ENCODE assay signal across 16 cellular contexts in the genomic region with DNA sequence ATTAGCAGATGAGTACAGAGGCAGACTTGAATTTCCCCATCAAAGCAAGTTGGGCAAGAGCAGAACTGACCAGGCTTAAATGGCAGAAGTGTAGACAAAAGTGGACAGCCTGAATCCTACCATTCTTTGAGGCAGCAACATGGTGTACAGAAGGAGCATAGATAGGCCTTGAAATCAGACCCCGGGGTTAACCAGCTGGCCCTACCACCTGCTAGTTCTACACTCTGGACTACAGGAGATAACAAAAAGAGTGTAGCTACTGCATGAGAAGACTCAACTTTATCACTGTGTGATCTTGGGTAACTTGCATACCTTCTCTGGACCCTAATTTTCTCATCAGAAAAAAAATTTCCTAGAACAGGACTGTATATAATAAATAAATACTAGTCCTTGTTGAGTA.
DNase-seq lines count a peak whose midpoint lies in the region; ATAC-seq, FAIRE-seq and TF ChIP-seq lines count a peak whose summit lies in the region.
"Had no signal": no experiment of that assay in that cellular context is flagged by ENCODE, and none has a peak within 500 bp of the region (broad histone marks: within the 10 kb centered on the region; RNA-seq: fewer than 3 reads in every experiment).

No MANE protein-coding gene starts in this region.

- H3K27me3 ChIP-seq in GM23338 (ENCODE audit: insufficient read depth): no peaks in the 10 kb centered on the region
- H3K27me3 ChIP-seq in naive thymus-derived CD4-positive, alpha-beta T cell (ENCODE audit: control insufficient read depth in 2 of 2, insufficient read depth in 2 of 2, low read length in 2 of 2): no peaks in the 10 kb centered on the region
- H3K27me3 ChIP-seq in colonic mucosa: no peaks in the 10 kb centered on the region
- H3K27me3 ChIP-seq: BE2C had no signal

- H3K9ac ChIP-seq in colonic mucosa (ENCODE audit: low read depth in 2 of 2, low read length in 2 of 2): no peak overlapping the region

- H3K4me1 ChIP-seq in GM23338 (ENCODE audit: insufficient read depth): peaks cover 19% of the 10 kb centered on the region
- no peaks in the 10 kb centered on the region for H3K4me1 ChIP-seq in naive thymus-derived CD4-positive, alpha-beta T cell (ENCODE audit: control insufficient read depth in 2 of 2, insufficient read depth in 2 of 2, low read length in 2 of 2)
- no peaks in the 10 kb centered on the region for H3K4me1 ChIP-seq in colonic mucosa

- peaks cover 23% of the 10 kb centered on the region for H3K4me1 Mint-ChIP-seq in GM23338
- peaks cover 0 to 3% (median 0%) of the 10 kb centered on the region in 7 donors for H3K4me1 Mint-ChIP-seq in naive thymus-derived CD4-positive, alpha-beta T cell

- H3K9me3 ChIP-seq in naive thymus-derived CD4-positive, alpha-beta T cell (ENCODE audit: control insufficient read depth in 2 of 3, low read length in 3 of 3): no peaks in the 10 kb centered on the region
- no peaks in the 10 kb centered on the region for H3K9me3 ChIP-seq in colonic mucosa
- H3K9me3 ChIP-seq: BE2C had no signal

- no peaks in the 10 kb centered on the region for H3F3A ChIP-seq in GM23338 (replicated peaks; ENCODE audit: low read depth)

- H3K4me3 ChIP-seq in GM23338 (no peak overlapping the region), colonic mucosa (no peak overlapping the region)
- no peak overlapping the region for H3K4me3 ChIP-seq in naive thymus-derived CD4-positive, alpha-beta T cell (ENCODE audit: low read length)

- H3K36me3 Mint-ChIP-seq in GM23338 (ENCODE audit: low read depth): no peaks in the 10 kb centered on the region
- no peaks in the 10 kb centered on the region for H3K36me3 Mint-ChIP-seq in naive thymus-derived CD4-positive, alpha-beta T cell

- H4K20me1 ChIP-seq in GM23338 (replicated peaks; ENCODE audit: insufficient read depth): no peaks in the 10 kb centered on the region

- DNase-seq in DMS 273 (lab: John Stamatoyannopoulos, UW; ENCODE audit: unreplicated experiment): peak; percentile 38
- no peak for DNase-seq in GM23338 (ENCODE audit: low spot score)
- peak; percentile 44 for DNase-seq in NOMO-1 treated with dmso at 0.1 percent for 144 hours (lab: John Stamatoyannopoulos, UW; ENCODE audit: unreplicated experiment)
- no peak for DNase-seq in naive thymus-derived CD4-positive, alpha-beta T cell
- no peak for DNase-seq in NCI-H526 treated with DMSO at 0.1 percent for 48 hours (lab: John Stamatoyannopoulos, UW)
- DNase-seq in colonic mucosa: no peak
- no peak for DNase-seq in frontal cortex (ENCODE audit: low spot score in 2 of 2)
- DNase-seq: BE2C, COR-L47, DMS53, GOT3, NCI-H1092 treated with DMSO at 0.1 percent for 48 hours, NCI-H187 treated with DMSO at 0.1 percent for 48 hours, NCI-H510A had no signal

- H2AFZ ChIP-seq in GM23338: no peak overlapping the region

- no peak for ATAC-seq in GM23338
- ATAC-seq in naive thymus-derived CD4-positive, alpha-beta T cell: peak; percentile 51

- no peak overlapping the region; the same call in 1 of the 2 replicates for H3K27ac Mint-ChIP-seq in GM23338
- no peak overlapping the region for H3K27ac Mint-ChIP-seq in naive thymus-derived CD4-positive, alpha-beta T cell
- H3K27ac Mint-ChIP-seq: T-helper 1 cell treated with Interleukin-12 subunit alpha and Interleukin-12 subunit beta and Interleukin-4 antibody, amounts not matched to agents 30 μg/mL and 1 μg/mL, for 36 hours had no signal

- no peaks in the 10 kb centered on the region for H3K9me3 Mint-ChIP-seq in GM23338
- peaks cover 0 to 7% (median 0%) of the 10 kb centered on the region in 11 donors for H3K9me3 Mint-ChIP-seq in naive thymus-derived CD4-positive, alpha-beta T cell
- H3K9me3 Mint-ChIP-seq: T-helper 1 cell treated with Interleukin-12 subunit alpha and Interleukin-12 subunit beta and Interleukin-4 antibody, amounts not matched to agents 30 μg/mL and 1 μg/mL, for 36 hours had no signal

- H3K27me3 Mint-ChIP-seq in GM23338 (ENCODE audit: insufficient read depth, low read depth, poor library complexity): no peaks in the 10 kb centered on the region
- H3K27me3 Mint-ChIP-seq in naive thymus-derived CD4-positive, alpha-beta T cell: peaks cover 0 to 15% (median 5%) of the 10 kb centered on the region in 5 donors

- H3K27ac ChIP-seq in GM23338 (ENCODE audit: low read depth) (no peak overlapping the region), colonic mucosa (no peak overlapping the region)
- no peak overlapping the region for H3K27ac ChIP-seq in naive thymus-derived CD4-positive, alpha-beta T cell (ENCODE audit: low read depth, low read length)

- POLR2A ChIA-PET in naive thymus-derived CD4-positive, alpha-beta T cell (lab: Charles Lee): no interaction called here

- TF ChIP-seq CTCF in GM23338 (conservative IDR thresholded peaks at IDR 0.05; ENCODE audit: low read depth in 2 of 2) (no peak), colonic mucosa (IDR thresholded peaks at IDR 0.05) (no peak)

- peak overlapping the region; percentile 43; the same call in 1 of the 2 replicates for H3K4me2 ChIP-seq in GM23338

- no peak overlapping the region for H3K4me3 Mint-ChIP-seq in GM23338
- H3K4me3 Mint-ChIP-seq in naive thymus-derived CD4-positive, alpha-beta T cell: peak overlapping the region in 1 of 10 donors; percentile 27
- H3K4me3 Mint-ChIP-seq: T-helper 1 cell treated with Interleukin-12 subunit alpha and Interleukin-12 subunit beta and Interleukin-4 antibody, amounts not matched to agents 30 μg/mL and 1 μg/mL, for 36 hours had no signal

- CTCF ChIA-PET in naive thymus-derived CD4-positive, alpha-beta T cell (lab: Charles Lee): no interaction called here

- intact Hi-C loops in naive thymus-derived CD4-positive, alpha-beta T cell (cut with micrococcal nuclease): no loop called here
- intact Hi-C loops in colonic mucosa (cut with DNase I): no loop called here

- no peaks in the 10 kb centered on the region for H3K79me2 ChIP-seq in GM23338 (replicated peaks; ENCODE audit: insufficient read depth)

- H3K36me3 ChIP-seq in GM23338 (ENCODE audit: insufficient read depth) (no peaks in the 10 kb centered on the region), colonic mucosa (no peaks in the 10 kb centered on the region)
- no peaks in the 10 kb centered on the region for H3K36me3 ChIP-seq in naive thymus-derived CD4-positive, alpha-beta T cell (ENCODE audit: control insufficient read depth in 2 of 3, insufficient read depth in 3 of 3, low read length in 3 of 3)
- H3K36me3 ChIP-seq: BE2C had no signal

- H3K9me2 ChIP-seq in GM23338 (ENCODE audit: insufficient read depth): 0 out of 2 replicates have a peak, but pooled peaks cover 6% of the 10 kb centered on the region

- no peak for FAIRE-seq in frontal cortex (lab: Jason Lieb, UNC)
- FAIRE-seq: HTR-8/SVneo had no signal

TF ChIP-seq in GM23338, 12 proteins besides CTCF, POLR2A, EP300 and RAD21 (continues in another document):
- TF ChIP-seq JUNB (IDR thresholded peaks at IDR 0.05; ENCODE audit: unreplicated experiment) (no peak), ZNF331 (CRISPR knock-in tag; IDR thresholded peaks at IDR 0.05; ENCODE audit: low read depth) (no peak), EZH2 (IDR thresholded peaks at IDR 0.05; ENCODE audit: low read depth, unreplicated experiment) (no peak), STAT1 (IDR thresholded peaks at IDR 0.05; ENCODE audit: unreplicated experiment) (no peak), POLR2AphosphoS5 (IDR thresholded peaks at IDR 0.05; ENCODE audit: low read depth) (no peak), NANOG (IDR thresholded peaks at IDR 0.05; ENCODE audit: borderline replicate concordance) (no peak), ZNF114 (CRISPR knock-in tag; IDR thresholded peaks at IDR 0.05) (no peak), CREB1 (CRISPR knock-in tag; IDR thresholded peaks at IDR 0.05; ENCODE audit: low read depth) (no peak)

Comparison
In these comparisons a context has a peak if more than half of its experiments do, and no peak if none do; other contexts are left out.
1. DNase-seq: peak in DMS 273 (single experiment) and NOMO-1 treated with dmso at 0.1 percent for 144 hours (single experiment); none in GM23338 (single experiment), naive thymus-derived CD4-positive, alpha-beta T cell (0 of 9), NCI-H526 treated with DMSO at 0.1 percent for 48 hours (single experiment), colonic mucosa (single experiment) and frontal cortex (0 of 2).